Comparison of ENCODE assay signal across 1 cellular context in genomic region chr10:75480374-75480773, GRCh38.
A peak's percentile ranks its signal among the peaks of the same experiment; 100 is the strongest.
TF ChIP-seq lines count a peak whose summit lies in the region.

No MANE protein-coding gene starts in this region.

TF ChIP-seq in HepG2, 621 proteins besides CTCF, POLR2A, EP300 and RAD21 (continued from another document):
- no peak for TF ChIP-seq CSRNP2 (CRISPR knock-in tag; conservative IDR thresholded peaks at IDR 0.05; ENCODE audit: low read depth)
- no peak for TF ChIP-seq SRSF4 (IDR thresholded peaks at IDR 0.05; ENCODE audit: low read depth, low read length, poor library complexity, severe bottlenecking)
- peak; percentile 24; the same call in 1 of the 2 replicates for TF ChIP-seq ZBTB33 (CRISPR knock-in tag; IDR thresholded peaks at IDR 0.05)
- TF ChIP-seq SAP130 (CRISPR knock-in tag; IDR thresholded peaks at IDR 0.05; ENCODE audit: low read depth), result peak; percentile 41; the same call in 1 of the 2 replicates
